8 cellular contexts compared by ENCODE assay signal in genomic region chr21:35204850-35205564, GRCh38.
DNase-seq lines count a peak whose midpoint lies in the region; ATAC-seq, FAIRE-seq and TF ChIP-seq lines count a peak whose summit lies in the region.

No MANE protein-coding gene starts in this region.

- H3K9me1 ChIP-seq in endothelial cell of umbilical vein (replicated peaks; ENCODE audit: control insufficient read depth, extremely low read depth, insufficient read depth, low read length), result no peaks in the 10 kb centered on the region

- H3K4me3 ChIP-seq in endothelial cell of umbilical vein (replicated peaks in 1 of 3; ENCODE audit: insufficient read depth in 1 of 3, low read depth in 1 of 3, low read length in 3 of 3), result peak overlapping the region in 1 of 3 experiments; percentile 24

- no peak for TF ChIP-seq CTCF in endothelial cell of umbilical vein (IDR thresholded peaks at IDR 0.05; ENCODE audit: extremely low read depth in 1 of 2, insufficient read depth in 1 of 2, low read depth in 1 of 2, low read length in 2 of 2)

- H4K20me1 ChIP-seq in endothelial cell of umbilical vein (replicated peaks; ENCODE audit: control insufficient read depth, extremely low read depth, insufficient read depth, low read length), result no peaks in the 10 kb centered on the region

- peak; percentile 42 for TF ChIP-seq POLR2A in endothelial cell of umbilical vein (IDR thresholded peaks at IDR 0.05; ENCODE audit: low read depth, low read length)

- peak overlapping the region; percentile 29 for H2AFZ ChIP-seq in endothelial cell of umbilical vein (ENCODE audit: low read depth, low read length)

- H3K27me3 ChIP-seq in endothelial cell of umbilical vein (ENCODE audit: control insufficient read depth in 2 of 2, insufficient read depth in 2 of 2, low read length in 2 of 2), result no peaks in the 10 kb centered on the region

- CTCF ChIA-PET in activated CD4-positive, alpha-beta T cell treated with anti-CD3 and anti-CD28 coated beads for 36 hours (lab: Charles Lee), result interaction anchor here (0.6 to 2.4 kb wide), 3 partner anchors 10 to 316 kb away, joined by 3 to 14 read pairs (median 3); no protein-coding TSS in a partner anchor
- CTCF ChIA-PET in endothelial cell of umbilical vein (lab: Charles Lee), result interaction anchor here (0.6 to 2.2 kb wide), 24 partner anchors 10 to 727 kb away, joined by 3 to 22 read pairs (median 4); no protein-coding TSS in a partner anchor

- ATAC-seq in activated CD4-positive, alpha-beta T cell treated with anti-CD3 and anti-CD28 coated beads for 36 hours, result peak; percentile 53
- peak; percentile 35 for ATAC-seq in T-helper 17 cell
- ATAC-seq in naive thymus-derived CD8-positive, alpha-beta T cell, result peak; percentile 49 to 53
- ATAC-seq in HG02981 (IDR thresholded peaks at IDR 0.05; ENCODE audit: unreplicated experiment), result no peak

- H3K79me2 ChIP-seq in endothelial cell of umbilical vein (ENCODE audit: control insufficient read depth, insufficient read depth, low read length), result no peaks in the 10 kb centered on the region

- POLR2A ChIA-PET in activated CD4-positive, alpha-beta T cell treated with anti-CD3 and anti-CD28 coated beads for 36 hours (lab: Charles Lee), result interaction anchor here (0.7 to 0.9 kb wide), 3 partner anchors 66 to 212 kb away, joined by 3 to 5 read pairs (median 3); no protein-coding TSS in a partner anchor
- POLR2A ChIA-PET in endothelial cell of umbilical vein (lab: Charles Lee), result interaction anchor here (0.9 to 1.7 kb wide), 3 partner anchors 28 to 317 kb away, joined by 5 to 7 read pairs (median 5); no protein-coding TSS in a partner anchor
- POLR2A ChIA-PET in naive thymus-derived CD8-positive, alpha-beta T cell (lab: Charles Lee), result interaction anchor here (0.7 to 1.0 kb wide), 2 partner anchors 18 to 22 kb away, joined by 3 read pairs; no protein-coding TSS in a partner anchor

- H3K9ac ChIP-seq in endothelial cell of umbilical vein (replicated peaks; ENCODE audit: extremely low read depth, insufficient read depth, low read length), result peak overlapping the region; percentile 52

- DNase-seq in activated CD4-positive, alpha-beta T cell treated with anti-CD3 and anti-CD28 coated beads for 36 hours, result peak; percentile 30
- DNase-seq in activated CD4-positive, alpha-beta T cell treated with anti-CD3 and anti-CD28 coated beads for 4 hours, result no peak
- DNase-seq in T-helper 17 cell (no peak), endothelial cell of umbilical vein (ENCODE audit: low read depth, low spot score) (peak; percentile 96), NCI-H82 treated with DMSO at 0.1 percent for 48 hours (lab: John Stamatoyannopoulos, UW; ENCODE audit: unreplicated experiment) (no peak), GM19240 (ENCODE audit: insufficient read length, low spot score) (no peak)
- peak in 3 of 10 donors; percentile 9 to 21 (median 13) for DNase-seq in naive thymus-derived CD8-positive, alpha-beta T cell

- peak overlapping the region; percentile 86 for H3K27ac Mint-ChIP-seq in activated CD4-positive, alpha-beta T cell treated with anti-CD3 and anti-CD28 coated beads for 36 hours
- H3K27ac Mint-ChIP-seq in T-helper 17 cell, result peak overlapping the region; percentile 56
- H3K27ac Mint-ChIP-seq in naive thymus-derived CD8-positive, alpha-beta T cell, result peak overlapping the region in 9 of 10 donors; percentile 36 to 88 (median 64)

- no peaks in the 10 kb centered on the region for H3K36me3 ChIP-seq in endothelial cell of umbilical vein (ENCODE audit: control insufficient read depth in 2 of 2, extremely low read depth in 1 of 2, insufficient read depth in 2 of 2, low read length in 2 of 2)

- FAIRE-seq in endothelial cell of umbilical vein (lab: Jason Lieb, UNC), result peak; percentile 88

- peaks cover 3% of the 10 kb centered on the region for H3K9me3 Mint-ChIP-seq in activated CD4-positive, alpha-beta T cell treated with anti-CD3 and anti-CD28 coated beads for 36 hours (ENCODE audit: low read depth)
- H3K9me3 Mint-ChIP-seq in naive thymus-derived CD8-positive, alpha-beta T cell, result peaks cover under 1 to 10% (median 6%) of the 10 kb centered on the region in 9 donors

- no peaks in the 10 kb centered on the region for H3K27me3 Mint-ChIP-seq in activated CD4-positive, alpha-beta T cell treated with anti-CD3 and anti-CD28 coated beads for 36 hours
- peaks cover 13% of the 10 kb centered on the region for H3K27me3 Mint-ChIP-seq in T-helper 17 cell
- H3K27me3 Mint-ChIP-seq in naive thymus-derived CD8-positive, alpha-beta T cell, result no peaks in the 10 kb centered on the region

- H3K4me1 Mint-ChIP-seq in activated CD4-positive, alpha-beta T cell treated with anti-CD3 and anti-CD28 coated beads for 36 hours, result peaks cover 30% of the 10 kb centered on the region
- H3K4me1 Mint-ChIP-seq in T-helper 17 cell, result peaks cover 18% of the 10 kb centered on the region
- peaks cover 14 to 27% (median 25%) of the 10 kb centered on the region in 4 donors for H3K4me1 Mint-ChIP-seq in naive thymus-derived CD8-positive, alpha-beta T cell

- H3K4me2 ChIP-seq in endothelial cell of umbilical vein (ENCODE audit: insufficient read depth, low read length), result peak overlapping the region; percentile 80

- H3K36me3 Mint-ChIP-seq in activated CD4-positive, alpha-beta T cell treated with anti-CD3 and anti-CD28 coated beads for 36 hours (ENCODE audit: low read depth), result no peaks in the 10 kb centered on the region
- no peaks in the 10 kb centered on the region for H3K36me3 Mint-ChIP-seq in T-helper 17 cell (ENCODE audit: low read depth)
- H3K36me3 Mint-ChIP-seq in naive thymus-derived CD8-positive, alpha-beta T cell, result peaks cover 0 to 8% (median 0%) of the 10 kb centered on the region in 3 donors

- TSS peak; percentile 89 for BruUV-seq in endothelial cell of umbilical vein (replicated peaks; lab: Mats Ljungman, UMichigan)

- peak overlapping the region; percentile 53 for H3K27ac ChIP-seq in endothelial cell of umbilical vein (ENCODE audit: insufficient read depth, low read depth, low read length)

- no peaks in the 10 kb centered on the region for H3K9me3 ChIP-seq in T-helper 17 cell (ENCODE audit: control insufficient read depth, low read length, poor library complexity, severe bottlenecking)
- no peaks in the 10 kb centered on the region for H3K9me3 ChIP-seq in endothelial cell of umbilical vein (replicated peaks; ENCODE audit: control insufficient read depth, insufficient read depth, low read length)

- dilution Hi-C loops in endothelial cell of umbilical vein (cut with MboI; ENCODE audit: extremely low pct_ligation_motif_present, low sequenced_read_pairs), result no loop called here

- H3K4me3 Mint-ChIP-seq in activated CD4-positive, alpha-beta T cell treated with anti-CD3 and anti-CD28 coated beads for 36 hours, result peak overlapping the region; percentile 60
- peak overlapping the region; percentile 86 for H3K4me3 Mint-ChIP-seq in T-helper 17 cell
- peak overlapping the region; percentile 77 to 92 (median 87) for H3K4me3 Mint-ChIP-seq in naive thymus-derived CD8-positive, alpha-beta T cell

- intact Hi-C loops in activated CD4-positive, alpha-beta T cell treated with anti-CD3 and anti-CD28 coated beads for 36 hours (cut with DNase I, micrococcal nuclease), result no loop called here
- intact Hi-C loops in endothelial cell of umbilical vein (cut with micrococcal nuclease), result loop anchor here (1.0 to 10.0 kb wide), 3 partner anchors 28 to 170 kb away; no protein-coding TSS in a partner anchor

- peaks cover 35% of the 10 kb centered on the region for H3K4me1 ChIP-seq in endothelial cell of umbilical vein (ENCODE audit: control insufficient read depth, extremely low read depth, insufficient read depth, low read length)

TF ChIP-seq in endothelial cell of umbilical vein, 7 proteins besides CTCF, POLR2A, EP300 and RAD21:
- TF ChIP-seq EZH2 (IDR thresholded peaks at IDR 0.05; ENCODE audit: borderline replicate concordance, low read depth, low read length, severe bottlenecking) (no peak), POLR2AphosphoS5 (IDR thresholded peaks at IDR 0.05; ENCODE audit: insufficient read depth, low read depth, low read length) (peak; percentile 50), FOS (IDR thresholded peaks at IDR 0.05; ENCODE audit: borderline replicate concordance, insufficient read depth, low read length) (no peak), JUN (IDR thresholded peaks at IDR 0.05; ENCODE audit: borderline replicate concordance, insufficient read depth, insufficient read length, low read depth) (no peak), MAX (IDR thresholded peaks at IDR 0.05; ENCODE audit: insufficient read depth, insufficient read length) (peak; percentile 86), GATA2 (IDR thresholded peaks at IDR 0.05; ENCODE audit: insufficient read depth, insufficient read length, low read depth, low read length) (peak; percentile 16), MYC (IDR thresholded peaks at IDR 0.05; ENCODE audit: low read depth, low read length) (peak; percentile 77)

Comparison
In these comparisons a context has a peak if more than half of its experiments do, and no peak if none do; other contexts are left out.
1. DNase-seq: peak in activated CD4-positive, alpha-beta T cell treated with anti-CD3 and anti-CD28 coated beads for 36 hours (single experiment) and endothelial cell of umbilical vein (single experiment); none in activated CD4-positive, alpha-beta T cell treated with anti-CD3 and anti-CD28 coated beads for 4 hours (0 of 2), T-helper 17 cell (0 of 3), NCI-H82 treated with DMSO at 0.1 percent for 48 hours (single experiment) and GM19240 (single experiment).
2. Peak in every context shown above with its lines, with median percentiles within 50 percentile points of each other: H3K27ac Mint-ChIP-seq and H3K4me3 Mint-ChIP-seq.